Comparison of ENCODE assay signal across 27 cellular contexts in the genomic region with DNA sequence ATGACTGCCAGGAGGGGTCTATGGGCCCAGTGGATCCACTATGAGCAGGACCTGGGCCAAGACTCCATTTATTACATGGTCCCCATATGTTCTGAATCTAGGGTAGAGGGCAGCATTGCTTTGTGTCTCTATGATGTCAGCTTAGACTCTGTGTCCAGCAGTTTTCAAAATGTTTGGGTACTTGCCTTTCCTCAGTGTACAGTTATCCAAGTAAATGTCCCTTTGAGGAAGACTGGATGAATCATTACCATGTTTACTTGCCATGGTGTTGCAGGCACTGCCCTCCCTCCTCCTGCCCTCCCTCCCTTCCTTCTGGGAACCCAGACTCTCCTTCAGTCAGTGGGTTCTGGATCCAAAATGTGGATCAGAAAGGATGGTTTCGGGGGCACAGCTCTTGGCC.
"Had no signal": no experiment of that assay in that cellular context is flagged by ENCODE, and none has a peak within 500 bp of the region (broad histone marks: within the 10 kb centered on the region; RNA-seq: fewer than 3 reads in every experiment).

No MANE protein-coding gene starts in this region.

- H3K27me3 ChIP-seq: brain microvascular endothelial cell, neutrophil, ovary, sigmoid colon had no signal

- DNase-seq: activated CD4-positive, alpha-beta T cell treated with anti-CD3 and anti-CD28 coated beads for 48 hours; activated CD4-positive, alpha-beta T cell treated with anti-CD3 and anti-CD28 coated beads, Interleukin-2, amount 50 U/mL, for 48 hours; activated CD8-positive, alpha-beta memory T cell treated with anti-CD3 and anti-CD28 coated beads, Interleukin-2, amount 50 U/mL, for 4 hours; activated gamma-delta T cell; activated naive CD4-positive, alpha-beta T cell treated with anti-CD3 and anti-CD28 coated beads, Interleukin-2, amount 10 ng/mL, durations not matched to agents 7 days and 5 days; activated naive CD8-positive, alpha-beta T cell treated with anti-CD3 and anti-CD28 coated beads, Interleukin-2, amount 10 ng/mL, durations not matched to agents 7 days and 5 days; activated T-cell treated with anti-CD3 and anti-CD28 coated beads, Interleukin-2, amount 50 U/mL, for 1 hour; brain microvascular endothelial cell; caudate nucleus; cortex of kidney; mammary epithelial cell; naive B cell; nephron progenitor cell; ovary; retina; sigmoid colon; stimulated activated CD4-positive, alpha-beta T cell treated with anti-CD3 and anti-CD28 coated beads, Interleukin-1b, Interleukin-23, amount 100 ng/mL, for 48 hours; stimulated activated CD4-positive, alpha-beta T cell treated with anti-CD3 and anti-CD28 coated beads, Interleukin-4, amount 100 ng/mL, for 4 hours; stimulated activated CD8-positive, alpha-beta memory T cell treated with anti-CD3 and anti-CD28 coated beads, Interleukin-4, amount 100 ng/mL, for 48 hours; SW 1271; T-helper 9 cell; trophoblast cell had no signal

- H3K4me3 ChIP-seq: ovary, prostate gland, sigmoid colon, smooth muscle cell, thoracic aorta had no signal

- H3K9me3 ChIP-seq: neutrophil, ovary, prostate gland, sigmoid colon, thoracic aorta had no signal

- H3K36me3 ChIP-seq: brain microvascular endothelial cell, neutrophil, ovary, prostate gland, sigmoid colon, thoracic aorta, WERI-Rb-1 had no signal

- H3K27ac ChIP-seq: brain microvascular endothelial cell, neutrophil, ovary, prostate gland, sigmoid colon, thoracic aorta, WERI-Rb-1 had no signal

- H3K4me1 ChIP-seq: prostate gland, sigmoid colon had no signal
